9 cellular contexts compared by ENCODE assay signal in the genomic region with DNA sequence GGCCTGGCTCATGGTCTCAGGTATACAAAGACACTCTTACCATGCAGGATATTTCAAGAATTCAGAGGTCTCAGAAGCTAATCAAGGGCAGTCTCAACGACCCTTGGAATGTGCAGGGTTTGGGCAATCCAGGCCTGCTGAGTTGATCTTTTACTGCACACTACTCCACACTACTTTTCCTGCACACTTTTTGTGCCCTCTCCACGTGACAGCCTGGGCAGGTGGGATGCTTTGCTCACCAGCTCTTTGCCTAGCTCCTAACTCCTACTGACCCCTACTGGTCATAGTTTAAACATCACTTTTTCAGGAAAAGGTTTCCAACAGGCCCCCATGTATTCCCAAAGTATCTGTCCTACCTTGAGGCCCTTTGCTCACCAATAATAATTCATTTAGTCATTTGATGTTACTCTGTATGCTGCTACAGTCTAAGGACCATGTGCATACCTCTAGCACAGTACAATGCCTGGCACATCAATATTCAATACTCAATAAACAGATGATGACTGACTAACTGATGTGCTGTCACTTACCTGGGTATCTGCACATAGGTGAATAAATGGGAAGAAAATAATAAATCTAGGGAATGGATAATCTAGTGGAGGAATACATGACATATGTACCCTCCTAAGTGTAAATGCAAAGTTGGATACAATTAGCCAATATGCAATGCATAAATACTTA.
DNase-seq lines count a peak whose midpoint lies in the region; ATAC-seq and TF ChIP-seq lines count a peak whose summit lies in the region.
"Had no signal": no experiment of that assay in that cellular context is flagged by ENCODE, and none has a peak within 500 bp of the region (broad histone marks: within the 10 kb centered on the region; RNA-seq: fewer than 3 reads in every experiment).

No MANE protein-coding gene starts in this region.

- peaks cover 37% of the 10 kb centered on the region for H3K27me3 ChIP-seq in OCI-LY3 (ENCODE audit: low read depth, low read length)
- H3K27me3 ChIP-seq in tibial artery = peaks cover 0 to 20% of the 10 kb centered on the region in 2 donors

- H3K9me3 ChIP-seq in OCI-LY3 (ENCODE audit: insufficient read depth, low read length) (no peaks in the 10 kb centered on the region), tibial artery (no peaks in the 10 kb centered on the region)

- intact Hi-C loops in tibial artery (cut with DNase I; ENCODE audit: low total_unique reads) = loop anchor here (10.0 kb wide), 1 partner anchor 214 kb away; no protein-coding TSS in a partner anchor

- H4K20me1 ChIP-seq in OCI-LY3 (ENCODE audit: insufficient read depth, low read length) = no peaks in the 10 kb centered on the region

- H2AFZ ChIP-seq in OCI-LY3 (ENCODE audit: low read depth, low read length) = no peak overlapping the region

- TF ChIP-seq CTCF in AG09309 (IDR thresholded peaks at IDR 0.05; ENCODE audit: control insufficient read depth, insufficient read depth, low read depth, low read length, missing control alignments) (peak; percentile 52), GM12865 (IDR thresholded peaks at IDR 0.05; ENCODE audit: insufficient read depth, low read depth, low read length, missing control alignments) (peak; percentile 57), OCI-LY3 (IDR thresholded peaks at IDR 0.05; ENCODE audit: low read depth, low read length) (peak; percentile 95), foreskin fibroblast (IDR thresholded peaks at IDR 0.05; ENCODE audit: low read depth, low read length) (peak; percentile 60), tibial artery (IDR thresholded peaks at IDR 0.05) (peak; percentile 40 to 43)

- H3K4me3 ChIP-seq in AG09309 (ENCODE audit: control insufficient read depth, low read depth, low read length) (no peak overlapping the region), GM12865 (ENCODE audit: low read depth, low read length) (no peak overlapping the region), OCI-LY3 (ENCODE audit: low read length) (no peak overlapping the region), foreskin fibroblast (ENCODE audit: low read depth in 1 of 2, low read length in 2 of 2) (no peak overlapping the region), tibial artery (no peak overlapping the region)

- H3K27ac ChIP-seq in OCI-LY3 (ENCODE audit: low read length) (no peak overlapping the region), tibial artery (no peak overlapping the region)
- H3K27ac ChIP-seq: epithelial cell of prostate had no signal

- H3K9ac ChIP-seq in OCI-LY3 (ENCODE audit: low read length) = no peak overlapping the region

- no peak for DNase-seq in AG09309 (ENCODE audit: low read depth)
- peak; percentile 28 for DNase-seq in GM12865 (ENCODE audit: low read depth)
- peak in 1 of 2 donors; percentile 36 for DNase-seq in foreskin fibroblast
- no peak for DNase-seq in tibial artery
- DNase-seq in NCI-H510A treated with DMSO at 0.1 percent for 48 hours (lab: John Stamatoyannopoulos, UW) = no peak

- H3K79me2 ChIP-seq in OCI-LY3 (ENCODE audit: low read length) = no peaks in the 10 kb centered on the region

- peaks cover 4% of the 10 kb centered on the region; the same call in 1 of the 2 replicates for H3K4me1 ChIP-seq in OCI-LY3 (ENCODE audit: low read length)
- H3K4me1 ChIP-seq in tibial artery = no peaks in the 10 kb centered on the region

- H3K4me2 ChIP-seq in OCI-LY3 (ENCODE audit: low read length) = no peak overlapping the region; the same call in 1 of the 2 replicates

- no peak for ATAC-seq in GM21825 (IDR thresholded peaks at IDR 0.05; ENCODE audit: unreplicated experiment)
- no peak for ATAC-seq in HG02610 (IDR thresholded peaks at IDR 0.05; ENCODE audit: unreplicated experiment)

- no peaks in the 10 kb centered on the region for H3K36me3 ChIP-seq in OCI-LY3 (replicated peaks; ENCODE audit: low read depth, low read length)
- no peaks in the 10 kb centered on the region for H3K36me3 ChIP-seq in tibial artery

Comparison
In these comparisons a context has a peak if more than half of its experiments do, and no peak if none do; other contexts are left out.
1. CTCF ChIP-seq: peak in every context shown above with its lines; median percentile 95 in OCI-LY3; 60 in foreskin fibroblast; 57 in GM12865; 52 in AG09309; 42 in tibial artery.